ENCODE assay signal across 26 cellular contexts in the genomic region with DNA sequence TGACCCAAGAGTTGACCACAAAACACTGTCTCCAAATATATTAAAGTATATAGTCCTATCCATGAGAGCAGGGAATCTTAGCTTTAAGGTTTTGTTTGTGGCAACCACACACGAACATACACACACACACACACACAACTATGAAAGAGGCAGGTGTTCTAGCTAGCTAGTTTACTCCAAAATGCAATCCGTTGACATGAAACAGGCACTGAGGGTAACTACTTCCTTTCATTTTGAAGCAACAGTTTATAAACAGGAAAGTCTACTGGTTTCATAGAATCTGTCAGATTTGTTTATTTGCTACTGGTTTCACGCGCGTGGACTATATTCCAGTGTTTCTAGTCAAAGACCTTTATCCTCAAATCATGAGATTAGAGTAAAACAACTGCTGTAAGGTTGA. TPM values are rescaled to one million over a fixed set of nuclear protein-coding genes. Genes with fewer than 3 reads are reported as not detected.
DNase-seq lines count a peak whose midpoint lies in the region; ATAC-seq, FAIRE-seq and TF ChIP-seq lines count a peak whose summit lies in the region.
"Had no signal": no experiment of that assay in that cellular context is flagged by ENCODE, and none has a peak within 500 bp of the region (broad histone marks: within the 10 kb centered on the region; RNA-seq: fewer than 3 reads in every experiment).

No MANE protein-coding gene starts in this region.

- CTCF ChIA-PET in H1 (lab: Charles Lee; ENCODE audit: partially characterized antibody) = no interaction called here

- no peak overlapping the region for H2BK120ac ChIP-seq in H1 (replicated peaks; ENCODE audit: low read depth, low read length)

- peak overlapping the region; percentile 68 for H3K4me2 ChIP-seq in BLaER1
- no peak overlapping the region for H3K4me2 ChIP-seq in DND-41 (ENCODE audit: insufficient read depth, low read length)
- no peak overlapping the region for H3K4me2 ChIP-seq in H1 (ENCODE audit: insufficient read depth in 1 of 2, low read depth in 2 of 2, low read length in 2 of 2)
- no peak overlapping the region for H3K4me2 ChIP-seq in GM23248 (ENCODE audit: unreplicated experiment)

- 82% methylated on average over 5 of the region's 5 CpGs; no CpG with 5 or more reads in 1 of the 2 experiments for WGBS in H1 (ENCODE audit: extremely low coverage in 1 of 2, insufficient coverage in 1 of 2, insufficient read length in 1 of 2, insufficient replicate concordance in 2 of 2, low coverage in 1 of 2, low lambda C conversion rate in 2 of 2, missing lambda C conversion rate in 1 of 2), 2 experiments
- 49 to 54% methylated on average over 5 of the region's 5 CpGs for WGBS in GM23248 (ENCODE audit: low coverage in 1 of 2, low lambda C conversion rate in 2 of 2, missing lambda C conversion rate in 2 of 2), 2 experiments

- H3K27ac ChIP-seq in BLaER1 = no peak overlapping the region
- H3K27ac ChIP-seq in DND-41 (ENCODE audit: low read length) = peak overlapping the region; percentile 46; the same call in 1 of the 2 replicates
- H3K27ac ChIP-seq in KOPT-K1 (ENCODE audit: low read depth, low read length, poor library complexity, severe bottlenecking) = peak overlapping the region; percentile 62
- no peak overlapping the region for H3K27ac ChIP-seq in H1 (ENCODE audit: low read depth, low read length)
- no peak overlapping the region for H3K27ac ChIP-seq in GM23248
- H3K27ac ChIP-seq in gastrocnemius medialis = no peak overlapping the region

- H4K20me1 ChIP-seq in BLaER1 (no peaks in the 10 kb centered on the region), DND-41 (ENCODE audit: insufficient read depth, low read length) (no peaks in the 10 kb centered on the region), H1 (replicated peaks in 1 of 2; ENCODE audit: control insufficient read depth in 1 of 2, insufficient read depth in 2 of 2, low read length in 2 of 2) (no peaks in the 10 kb centered on the region), GM23248 (ENCODE audit: insufficient read depth) (no peaks in the 10 kb centered on the region)

- DNase-seq in DND-41 (no peak), H1 (ENCODE audit: low read depth in 1 of 2, low spot score in 2 of 2) (no peak), A172 (ENCODE audit: low spot score) (no peak), SKM-1 treated with dmso at 0.1 percent for 144 hours (lab: John Stamatoyannopoulos, UW; ENCODE audit: unreplicated experiment) (no peak), GM23248 (no peak), gastrocnemius medialis (no peak)
- DNase-seq: 8988T; CD4-positive, alpha-beta T cell; CD8-positive, alpha-beta memory T cell; DMS 273 treated with DMSO at 0.1 percent for 48 hours; DMS79; GF-D8; HFFc6 had no signal

- H2AFZ ChIP-seq in DND-41 (ENCODE audit: low read depth, low read length) = no peak overlapping the region
- no peak overlapping the region for H2AFZ ChIP-seq in H1 (ENCODE audit: low read length)
- H2AFZ ChIP-seq in GM23248 = no peak overlapping the region
- H2AFZ ChIP-seq: GM23338 had no signal

- H3K27me3 ChIP-seq in BLaER1 (no peaks in the 10 kb centered on the region), DND-41 (ENCODE audit: insufficient read depth, low read length, poor library complexity) (no peaks in the 10 kb centered on the region), H1 (replicated peaks in 1 of 4; ENCODE audit: control insufficient read depth in 3 of 4, extremely low read depth in 1 of 4, insufficient read depth in 3 of 4, low read length in 3 of 4) (no peaks in the 10 kb centered on the region; a peak in 1 of 7 replicates), GM23248 (replicated peaks; ENCODE audit: insufficient read depth) (no peaks in the 10 kb centered on the region), gastrocnemius medialis (no peaks in the 10 kb centered on the region)

- no peaks in the 10 kb centered on the region for H3F3A ChIP-seq in GM23248 (ENCODE audit: insufficient read depth)

- no peak overlapping the region for H3K14ac ChIP-seq in H1 (ENCODE audit: insufficient read length)

- no peak for TF ChIP-seq EP300 in H1 (IDR thresholded peaks at IDR 0.05; ENCODE audit: borderline replicate concordance in 1 of 2, low read depth in 2 of 2, low read length in 2 of 2)

- H3K9me2 ChIP-seq in GM23248 (ENCODE audit: insufficient read depth) = no peaks in the 10 kb centered on the region

- no peaks in the 10 kb centered on the region for H3K23me2 ChIP-seq in H1 (ENCODE audit: low read depth, low read length)

- no peak overlapping the region for H4K8ac ChIP-seq in H1 (ENCODE audit: extremely low read depth, insufficient read depth, low read length)

- no peak overlapping the region for H3K4me3 ChIP-seq in BLaER1
- H3K4me3 ChIP-seq in DND-41 (ENCODE audit: low read depth in 1 of 2, low read length in 2 of 2) = no peak overlapping the region
- no peak overlapping the region for H3K4me3 ChIP-seq in H1 (ENCODE audit: extremely low read depth in 1 of 4, insufficient read depth in 2 of 4, low read depth in 3 of 4, low read length in 4 of 4)
- H3K4me3 ChIP-seq in GM23248 = no peak overlapping the region
- H3K4me3 ChIP-seq in gastrocnemius medialis = no peak overlapping the region
- H3K4me3 ChIP-seq: GM23338, HAP-1 had no signal

- in situ Hi-C loops in GM23248 (cut with MboI) (no loop called here), gastrocnemius medialis (cut with MboI; ENCODE audit: low sequenced_read_pairs in 4 of 4) (no loop called here)

- H3K79me2 ChIP-seq in DND-41 (ENCODE audit: insufficient read depth, low read length) = no peaks in the 10 kb centered on the region
- no peaks in the 10 kb centered on the region for H3K79me2 ChIP-seq in H1 (ENCODE audit: control insufficient read depth in 1 of 2, insufficient read depth in 2 of 2, low read length in 2 of 2)
- no peaks in the 10 kb centered on the region for H3K79me2 ChIP-seq in GM23248 (ENCODE audit: insufficient read depth)

- ATAC-seq in DND-41 (ENCODE audit: insufficient read depth, low read depth) = peak; percentile 68
- ATAC-seq in gastrocnemius medialis = no peak
- ATAC-seq: GM23338 had no signal

- H4K91ac ChIP-seq in H1 (replicated peaks; ENCODE audit: insufficient read length, low read length) = no peak overlapping the region

- H3K4me1 ChIP-seq in BLaER1 = peaks cover 54% of the 10 kb centered on the region
- H3K4me1 ChIP-seq in DND-41 (ENCODE audit: insufficient read depth, low read length) = peaks cover 13% of the 10 kb centered on the region
- peaks cover 0 to 8% (median 1%) of the 10 kb centered on the region in 4 experiments; a peak in 3 of 7 replicates for H3K4me1 ChIP-seq in H1 (replicated peaks in 1 of 4; ENCODE audit: control insufficient read depth in 3 of 4, insufficient read depth in 4 of 4, low read length in 3 of 4)
- H3K4me1 ChIP-seq in GM23248 (ENCODE audit: insufficient read depth) = no peaks in the 10 kb centered on the region
- no peaks in the 10 kb centered on the region for H3K4me1 ChIP-seq in gastrocnemius medialis
- H3K4me1 ChIP-seq: HAP-1 had no signal

- no peak for TF ChIP-seq RAD21 in H1 (IDR thresholded peaks at IDR 0.05 in 1 of 2, conservative IDR thresholded peaks at IDR 0.05 in 1 of 2; ENCODE audit: low read depth in 2 of 2, low read length in 2 of 2)

- H4K5ac ChIP-seq in H1 (ENCODE audit: insufficient read length, low read depth, low read length) = no peak overlapping the region

- H2BK5ac ChIP-seq in H1 (ENCODE audit: low read depth, low read length) = no peak overlapping the region

- TF ChIP-seq CTCF in DND-41 (IDR thresholded peaks at IDR 0.05; ENCODE audit: borderline replicate concordance, extremely low read depth, low read length, poor library complexity, severe bottlenecking) (no peak), H1 (IDR thresholded peaks at IDR 0.05; ENCODE audit: control extremely low read depth in 1 of 3, insufficient read depth in 1 of 3, low read depth in 1 of 3, low read length in 3 of 3) (no peak), gastrocnemius medialis (IDR thresholded peaks at IDR 0.05 in 4 of 5, conservative IDR thresholded peaks at IDR 0.05 in 1 of 5) (no peak)

- H3K79me1 ChIP-seq in H1 (ENCODE audit: low read depth, low read length) = no peaks in the 10 kb centered on the region; the same call in 1 of the 2 replicates

- no peak overlapping the region for H2AK5ac ChIP-seq in H1 (ENCODE audit: low read depth, low read length)

- H3K4ac ChIP-seq in H1 (replicated peaks; ENCODE audit: insufficient read length, low read depth, low read length) = no peak overlapping the region

- no peaks in the 10 kb centered on the region for H3K36me3 ChIP-seq in BLaER1
- no peaks in the 10 kb centered on the region for H3K36me3 ChIP-seq in DND-41 (ENCODE audit: insufficient read depth, low read length)
- no peaks in the 10 kb centered on the region for H3K36me3 ChIP-seq in KOPT-K1 (ENCODE audit: insufficient read depth, low read length)
- H3K36me3 ChIP-seq in H1 (ENCODE audit: control insufficient read depth in 2 of 4, insufficient read depth in 4 of 4, low read length in 3 of 4) = no peaks in the 10 kb centered on the region
- no peaks in the 10 kb centered on the region for H3K36me3 ChIP-seq in GM23248 (ENCODE audit: low read depth)
- H3K36me3 ChIP-seq in gastrocnemius medialis = no peaks in the 10 kb centered on the region
- H3K36me3 ChIP-seq: HAP-1 had no signal

- intact Hi-C loops in gastrocnemius medialis (cut with DNase I; ENCODE audit: low total_unique reads) = no loop called here

- H2BK20ac ChIP-seq in H1 (ENCODE audit: low read length) = no peak overlapping the region

- no peak for TF ChIP-seq POLR2A in H1 (IDR thresholded peaks at IDR 0.05; ENCODE audit: control extremely low read depth in 1 of 2, low read depth in 2 of 2, low read length in 2 of 2)
- no peak for TF ChIP-seq POLR2A in gastrocnemius medialis (IDR thresholded peaks at IDR 0.05)

- H3K9me3 ChIP-seq in BLaER1 (peaks cover 2% of the 10 kb centered on the region; the same call in 1 of the 2 replicates), DND-41 (ENCODE audit: insufficient read depth, low read length, severe bottlenecking) (no peaks in the 10 kb centered on the region), KOPT-K1 (ENCODE audit: insufficient read depth, low read length, poor library complexity, severe bottlenecking) (no peaks in the 10 kb centered on the region), H1 (ENCODE audit: insufficient read depth in 2 of 2, low read depth in 1 of 2, low read length in 1 of 2) (no peaks in the 10 kb centered on the region), GM23248 (ENCODE audit: low read depth) (no peaks in the 10 kb centered on the region), gastrocnemius medialis (no peaks in the 10 kb centered on the region)
- H3K9me3 ChIP-seq: HAP-1 had no signal

- H2BK15ac ChIP-seq in H1 (ENCODE audit: low read length) = no peak overlapping the region

- POLR2A ChIA-PET in H1 (lab: Charles Lee; ENCODE audit: partially characterized antibody) = no interaction called here

- peak; percentile 74 for FAIRE-seq in H1 (lab: Jason Lieb, UNC)
- FAIRE-seq: D721Med, GM12892, GM19239, H54 had no signal

- H3K18ac ChIP-seq in H1 (ENCODE audit: extremely low read depth, low read length) = no peak overlapping the region

- H3K9ac ChIP-seq in BLaER1 (no peak overlapping the region), DND-41 (ENCODE audit: low read depth, low read length) (no peak overlapping the region), H1 (replicated peaks in 1 of 4; ENCODE audit: extremely low read depth in 1 of 4, low read depth in 3 of 4, low read length in 3 of 4) (no peak overlapping the region), GM23248 (no peak overlapping the region)

- H3K56ac ChIP-seq in H1 (replicated peaks; ENCODE audit: insufficient read length, low read depth, low read length) = no peak overlapping the region

- H2BK12ac ChIP-seq in H1 (ENCODE audit: low read depth, low read length) = no peak overlapping the region

- no peak overlapping the region for H3K23ac ChIP-seq in H1 (ENCODE audit: insufficient read length)

RNA-seq across cellular contexts. Expression of gene HTR5A, which starts 14.9 kb away (rescaled TPM):
- total RNA-seq in H1 (2021; fragmentation: NEBNext Ultra II Directional; extraction: Animal tissue kit (Norgen Biotek cat#: 25700)) = not detected in 2 replicates
- polyA plus RNA-seq in H1 (2011; rRNA removed) = 0.02 TPM in 1 of 2 replicates, not detected in the other
- polyA plus RNA-seq in H1 (2011; cell fraction: cytosol; rRNA removed) = not detected
- 0.01 TPM for polyA plus RNA-seq in H1 (2011; cell fraction: nucleus; rRNA removed)
- polyA plus RNA-seq in H1 (2012, experiment 1 of 2) = not detected in 4 replicates
- not detected for polyA plus RNA-seq in H1 (2012, experiment 2 of 2)
- polyA plus RNA-seq in H1 (2013, experiment 1 of 2) = 0.02 TPM
- 0.07 TPM for polyA plus RNA-seq in H1 (2013, experiment 2 of 2)
- not detected in 2 replicates for polyA minus RNA-seq in H1 (2011; rRNA and poly(A)+ RNA removed)
- not detected for polyA minus RNA-seq in H1 (2011; cell fraction: cytosol; rRNA and poly(A)+ RNA removed)
- polyA minus RNA-seq in H1 (2011; cell fraction: nucleus; rRNA and poly(A)+ RNA removed) = not detected
- not detected in 2 replicates for total RNA-seq in A172 (2014; rRNA removed; shearing (Covaris generic))
- total RNA-seq in GM23248 (2014; rRNA removed; shearing (Covaris generic)) = not detected in 2 replicates
- polyA plus RNA-seq in GM23248 (2016; fragmentation: Nextera tagmentation; extraction: Ambion mirVana) = not detected in 2 replicates
- not detected for total RNA-seq in gastrocnemius medialis
- total RNA-seq: A673; CD4-positive, alpha-beta T cell; CD8-positive, alpha-beta memory T cell; Daoy; G401; GM23338; HFFc6 had no signal
- polyA plus RNA-seq: BJ; CD14-positive monocyte; CD8-positive, alpha-beta memory T cell; GM23338 had no signal

Comparison
In these comparisons a context has a peak if more than half of its experiments do, and no peak if none do; other contexts are left out.
1. H3K27ac ChIP-seq: peak in DND-41 (single experiment) and KOPT-K1 (single experiment); none in BLaER1 (single experiment), H1 (single experiment), GM23248 (single experiment) and gastrocnemius medialis (0 of 4).